11 cellular contexts compared by ENCODE assay signal in genomic region chr11:890794-891600, GRCh38. TPM values are rescaled to one million over a fixed set of nuclear protein-coding genes. Genes with fewer than 3 reads are reported as not detected.
DNase-seq lines count a peak whose midpoint lies in the region; ATAC-seq and TF ChIP-seq lines count a peak whose summit lies in the region.
"Had no signal": no experiment of that assay in that cellular context is flagged by ENCODE, and none has a peak within 500 bp of the region (broad histone marks: within the 10 kb centered on the region; RNA-seq: fewer than 3 reads in every experiment).

No MANE protein-coding gene starts in this region.

- H3K4me2 ChIP-seq in osteoblast (ENCODE audit: insufficient read depth, low read length): no peak overlapping the region

- H2AFZ ChIP-seq in osteoblast (ENCODE audit: low read length): no peak overlapping the region
- H2AFZ ChIP-seq: GM23248 had no signal

- no peak for TF ChIP-seq POLR2A in gastroesophageal sphincter (IDR thresholded peaks at IDR 0.05)

- no peaks in the 10 kb centered on the region for H3K79me2 ChIP-seq in osteoblast (ENCODE audit: insufficient read depth, low read length)

- H3K4me1 ChIP-seq in NT2/D1 (ENCODE audit: insufficient read depth, insufficient read length) (peaks cover 50% of the 10 kb centered on the region), osteoblast (ENCODE audit: insufficient read depth, low read length) (no peaks in the 10 kb centered on the region), gastroesophageal sphincter (no peaks in the 10 kb centered on the region)
- H3K4me1 ChIP-seq: esophagus muscularis mucosa had no signal

- ATAC-seq in gastroesophageal sphincter: no peak

- H3K36me3 ChIP-seq in NT2/D1 (ENCODE audit: insufficient read depth, insufficient read length, low read length): peaks cover 89% of the 10 kb centered on the region
- peaks cover 6% of the 10 kb centered on the region for H3K36me3 ChIP-seq in osteoblast (ENCODE audit: insufficient read depth, low read length)
- peaks cover 0 to 56% of the 10 kb centered on the region in 2 donors for H3K36me3 ChIP-seq in gastroesophageal sphincter

- no peak for TF ChIP-seq EP300 in gastroesophageal sphincter (IDR thresholded peaks at IDR 0.05)

- H3K4me3 ChIP-seq in NT2/D1 (ENCODE audit: insufficient read length, low read depth): no peak overlapping the region
- H3K4me3 ChIP-seq in osteoblast (ENCODE audit: insufficient read depth, low read length): no peak overlapping the region
- no peak overlapping the region for H3K4me3 ChIP-seq in gastroesophageal sphincter
- H3K4me3 ChIP-seq: coronary artery, esophagus muscularis mucosa, GM23248 had no signal

- H3K9me3 ChIP-seq in NT2/D1 (ENCODE audit: insufficient read depth, low read length) (no peaks in the 10 kb centered on the region), osteoblast (ENCODE audit: low read depth, low read length) (no peaks in the 10 kb centered on the region), gastroesophageal sphincter (no peaks in the 10 kb centered on the region)
- H3K9me3 ChIP-seq: esophagus muscularis mucosa had no signal

- WGBS in gastroesophageal sphincter (ENCODE audit: low coverage in 1 of 2), 2 donors: no CpG with 5 or more reads among the region's 28 CpGs

- H4K20me1 ChIP-seq in osteoblast (ENCODE audit: insufficient read depth, low read length): peaks cover 2% of the 10 kb centered on the region

- H3K27me3 ChIP-seq in NT2/D1 (ENCODE audit: insufficient read depth, insufficient read length) (no peaks in the 10 kb centered on the region), osteoblast (ENCODE audit: insufficient read depth, low read length) (no peaks in the 10 kb centered on the region), gastroesophageal sphincter (no peaks in the 10 kb centered on the region)
- H3K27me3 ChIP-seq: esophagus muscularis mucosa had no signal

- no peak for TF ChIP-seq CTCF in osteoblast (IDR thresholded peaks at IDR 0.05; ENCODE audit: extremely low read depth, low read depth, low read length)
- TF ChIP-seq CTCF in gastroesophageal sphincter (IDR thresholded peaks at IDR 0.05): no peak

- DNase-seq in NCI-H82 (lab: John Stamatoyannopoulos, UW) (peak; percentile 46), NCI-H82 treated with DMSO at 0.1 percent for 48 hours (lab: John Stamatoyannopoulos, UW; ENCODE audit: unreplicated experiment) (no peak), NT2/D1 (ENCODE audit: low read depth, low spot score) (no peak), retina (peak; percentile 44), osteoblast (ENCODE audit: insufficient read length, low spot score, missing footprints) (no peak)
- DNase-seq: activated CD4-positive, alpha-beta memory T cell treated with anti-CD3 and anti-CD28 coated beads for 36 hours; GM23248; NCI-H774 had no signal

- H3K27ac ChIP-seq in osteoblast (ENCODE audit: low read depth, low read length) (no peak overlapping the region), gastroesophageal sphincter (no peak overlapping the region)
- H3K27ac ChIP-seq: coronary artery, esophagus muscularis mucosa, GM23248 had no signal

- peak overlapping the region; percentile 67 for H3K9ac ChIP-seq in NT2/D1 (ENCODE audit: insufficient read length, low read depth)
- H3K9ac ChIP-seq: GM23248 had no signal

RNA-seq across cellular contexts. Expression of gene CHID1, which starts 19.6 kb away (rescaled TPM):
- total RNA-seq in osteoblast (43.9 and 48.9 TPM in 2 replicates), gastroesophageal sphincter (10 to 100 TPM; 36.0 to 55.3 (median 46.4) TPM)

RNA-seq across cellular contexts. Expression of gene AP2A2, which starts 34.7 kb away (rescaled TPM):
- total RNA-seq in osteoblast (48.0 and 50.7 TPM in 2 replicates), gastroesophageal sphincter (10 to 100 TPM; 47.9 to 88.5 (median 61.6) TPM)

RNA-seq across cellular contexts. Expression of gene TSPAN4, which starts 48.3 kb away (rescaled TPM):
- 168 and 186 TPM in 2 replicates for total RNA-seq in osteoblast
- 100 to 1,000 TPM in 3 of 4 donors, 10 to 100 TPM in 1; 66.5 to 115 (median 112) TPM for total RNA-seq in gastroesophageal sphincter

RNA-seq across cellular contexts. Expression of gene POLR2L, which starts 48.7 kb away (rescaled TPM):
- total RNA-seq in osteoblast (47.4 and 60.8 TPM in 2 replicates), gastroesophageal sphincter (10 to 100 TPM; 65.5 to 86.0 (median 71.8) TPM)

RNA-seq across cellular contexts. Expression of gene CD151, which starts 58.2 kb away (rescaled TPM):
- total RNA-seq in osteoblast (366 and 416 TPM in 2 replicates), gastroesophageal sphincter (100 to 1,000 TPM; 277 to 794 (median 465) TPM)

Comparison
In these comparisons a context has a peak if more than half of its experiments do, and no peak if none do; other contexts are left out.
1. DNase-seq: peak in NCI-H82 (single experiment) and retina (single experiment); none in NCI-H82 treated with DMSO at 0.1 percent for 48 hours (single experiment), NT2/D1 (single experiment) and osteoblast (single experiment).